Comparison of ENCODE assay signal across 14 cellular contexts in genomic region chr1:10723317-10723716, GRCh38.
"Had no signal": no experiment of that assay in that cellular context is flagged by ENCODE, and none has a peak within 500 bp of the region (broad histone marks: within the 10 kb centered on the region; RNA-seq: fewer than 3 reads in every experiment).

No MANE protein-coding gene starts in this region.

- DNase-seq: activated B cell treated with CpG ODN at 0.5 μM for 24 hours; activated CD4-positive, alpha-beta T cell treated with anti-CD3 and anti-CD28 coated beads, Interleukin-2, amount 10 ng/mL, durations not matched to agents 24 days and 14 days; activated naive CD4-positive, alpha-beta T cell treated with anti-CD3 and anti-CD28 coated beads for 36 hours; adrenal gland; effector memory CD8-positive, alpha-beta T cell; immature natural killer cell; left colon; mesenchymal stem cell; ovary; retina; spleen; stimulated activated CD4-positive, alpha-beta T cell treated with anti-CD3 and anti-CD28 coated beads, Interleukin-1b, Interleukin-23, amount 100 ng/mL, for 48 hours; stimulated activated naive B cell treated with anti-CD40 and anti-IgM and Interleukin-4, amounts not matched to agents 10 μg/mL and 1 μg/mL and 100 μg/mL, for 72 hours had no signal

- H3K9me3 ChIP-seq: adrenal gland, ovary, spleen had no signal

- H3K36me3 ChIP-seq: adrenal gland, ovary, spleen had no signal

- H3K27me3 ChIP-seq: adrenal gland, ovary had no signal

- H3K27ac ChIP-seq: adrenal gland, epithelial cell of prostate, ovary, spleen had no signal

- H3K4me3 ChIP-seq: adrenal gland, ovary, spleen had no signal

- ATAC-seq: effector memory CD8-positive, alpha-beta T cell; stimulated activated naive B cell treated with anti-CD40 and anti-IgM and Interleukin-4, amounts not matched to agents 10 μg/mL and 1 μg/mL and 100 μg/mL, for 72 hours had no signal

- H3K4me1 ChIP-seq: adrenal gland had no signal
